ENCODE assay signal across 8 cellular contexts in the genomic region with DNA sequence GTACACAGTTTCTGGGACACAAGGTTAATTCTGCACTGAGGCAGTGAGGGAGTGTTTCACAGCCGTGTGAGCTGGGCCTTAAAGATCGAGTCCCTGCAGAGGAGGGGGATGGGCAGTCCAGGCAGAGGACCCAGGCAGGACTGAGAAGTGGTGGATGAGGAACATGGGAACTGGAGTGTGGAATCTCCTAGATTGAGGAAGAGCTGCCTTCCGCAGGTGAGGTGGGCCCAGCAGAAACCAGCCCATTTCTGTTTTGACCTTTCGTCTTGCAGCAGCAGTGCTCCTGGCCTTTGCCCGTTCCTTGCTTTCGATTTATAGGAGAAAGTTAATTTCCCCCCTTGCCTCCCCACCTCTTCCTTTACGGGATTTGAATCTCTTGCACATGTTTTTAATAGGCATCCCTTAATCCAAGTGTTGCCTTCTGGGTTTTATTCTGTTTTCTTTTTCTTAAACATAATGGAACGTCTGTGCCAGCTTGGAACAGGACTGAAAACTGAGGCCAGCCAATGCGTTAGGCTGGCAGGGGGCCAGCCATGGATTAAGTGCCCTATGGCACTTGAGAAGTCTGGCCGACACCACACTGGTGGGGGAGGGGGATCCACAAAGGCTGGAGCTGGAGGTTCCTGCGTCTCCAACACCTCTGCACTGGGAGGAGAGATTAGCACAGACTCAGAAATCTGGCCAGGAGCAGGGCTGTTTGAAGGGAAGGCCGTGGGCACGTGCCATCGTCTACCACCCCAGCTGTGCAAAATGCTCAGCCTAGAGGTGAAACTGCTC.
DNase-seq lines count a peak whose midpoint lies in the region; ATAC-seq and TF ChIP-seq lines count a peak whose summit lies in the region.

No MANE protein-coding gene starts in this region.

- DNase-seq in NCI-H1092 (lab: John Stamatoyannopoulos, UW) (peak; percentile 30), coronary artery (ENCODE audit: low spot score) (no peak), nephron progenitor cell (no peak), HCEC 1CT (no peak)

- H3K4me3 ChIP-seq in coronary artery, result peak overlapping the region; percentile 4

- H3K27ac ChIP-seq in C4-2B (peak overlapping the region; percentile 28), coronary artery (peak overlapping the region in 1 of 2 donors; percentile 69)

- ATAC-seq in HG03139 (IDR thresholded peaks at IDR 0.05; ENCODE audit: unreplicated experiment), result no peak
- ATAC-seq in GM21825 (IDR thresholded peaks at IDR 0.05; ENCODE audit: unreplicated experiment), result no peak
- no peak for ATAC-seq in HG02610 (IDR thresholded peaks at IDR 0.05; ENCODE audit: unreplicated experiment)

- H3K4me1 Mint-ChIP-seq in nephron progenitor cell, result peaks cover 74% of the 10 kb centered on the region

- H3K27me3 Mint-ChIP-seq in nephron progenitor cell (ENCODE audit: low read depth, poor library complexity), result peaks cover 4% of the 10 kb centered on the region

- H3K4me3 Mint-ChIP-seq in nephron progenitor cell, result peak overlapping the region; percentile 29

- H3K36me3 Mint-ChIP-seq in nephron progenitor cell (ENCODE audit: low read depth), result peaks cover 53% of the 10 kb centered on the region

- H3K27ac Mint-ChIP-seq in nephron progenitor cell, result peak overlapping the region; percentile 80

- H3K9me3 Mint-ChIP-seq in nephron progenitor cell, result no peaks in the 10 kb centered on the region

- TF ChIP-seq CTCF in C4-2B (conservative IDR thresholded peaks at IDR 0.05) (no peak), coronary artery (IDR thresholded peaks at IDR 0.05) (no peak), nephron progenitor cell (IDR thresholded peaks at IDR 0.05) (no peak)
